ENCODE assay signal across 1 cellular context in genomic region chr1:16998589-16998988, GRCh38.
TF ChIP-seq lines count a peak whose summit lies in the region.

No MANE protein-coding gene starts in this region.

TF ChIP-seq in GM12878, 131 proteins besides CTCF, POLR2A, EP300 and RAD21:
- TF ChIP-seq BCL3 (IDR thresholded peaks at IDR 0.05; ENCODE audit: borderline replicate concordance, insufficient read depth, low read depth, low read length, poor library complexity, severe bottlenecking) (peak; percentile 17), SREBF2 (IDR thresholded peaks at IDR 0.05; ENCODE audit: low read length) (no peak), MEF2B (IDR thresholded peaks at IDR 0.05; ENCODE audit: partially characterized antibody, poor library complexity, severe bottlenecking) (no peak)
TF ChIP-seq in GM12878: peak in this region for 1.
